19 cellular contexts compared by ENCODE assay signal in the genomic region with DNA sequence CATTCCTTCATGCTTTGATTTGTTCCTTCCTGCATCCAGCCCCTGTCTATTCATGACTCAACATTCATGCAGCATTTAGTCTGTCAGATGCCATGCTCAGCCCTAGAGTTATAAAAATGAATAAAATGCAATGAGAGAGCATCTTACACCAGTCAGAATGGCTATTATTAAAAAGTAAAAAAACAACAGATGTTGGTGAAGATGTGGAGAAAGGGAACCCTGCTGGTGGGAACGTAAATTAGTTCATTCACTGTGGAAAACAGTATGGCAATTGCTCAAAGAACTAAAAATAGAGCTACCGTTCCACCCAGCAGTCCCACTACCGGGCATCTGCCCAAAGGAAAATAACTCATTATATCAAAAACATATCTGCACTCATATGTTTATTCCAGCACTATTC.
A peak's percentile ranks its signal among the peaks of the same experiment; 100 is the strongest.
DNase-seq lines count a peak whose midpoint lies in the region; ATAC-seq and TF ChIP-seq lines count a peak whose summit lies in the region.
"Had no signal": no experiment of that assay in that cellular context is flagged by ENCODE, and none has a peak within 500 bp of the region (broad histone marks: within the 10 kb centered on the region; RNA-seq: fewer than 3 reads in every experiment).

No MANE protein-coding gene starts in this region.

- no peaks in the 10 kb centered on the region; the same call in 1 of the 2 replicates for H3K27me3 Mint-ChIP-seq in WTC11 (ENCODE audit: low read depth)
- H3K27me3 Mint-ChIP-seq: IgD-negative memory B cell had no signal

- TF ChIP-seq CTCF in PC-3 (conservative IDR thresholded peaks at IDR 0.05; ENCODE audit: low read depth, low read length) (0 out of 2 replicates have a peak, but pooled peaks have one; percentile 9), fibroblast of pulmonary artery (IDR thresholded peaks at IDR 0.05; ENCODE audit: low read length, missing control alignments) (peak; percentile 17), WTC11 (IDR thresholded peaks at IDR 0.05) (no peak)

- BruUV-seq in PC-3 (replicated peaks; lab: Mats Ljungman, UMichigan): no TSS peak

- CTCF ChIA-PET in PC-3 (lab: Charles Lee): no interaction called here
- CTCF ChIA-PET in WTC11 (lab: Charles Lee): interaction anchor here (2.0 to 2.7 kb wide), 3 partner anchors 15 to 408 kb away, joined by 6 to 19 read pairs (median 17); no protein-coding TSS in a partner anchor

- peaks cover 12% of the 10 kb centered on the region for H3K4me1 ChIP-seq in PC-3 (ENCODE audit: insufficient read depth, low read length)
- H3K4me1 ChIP-seq: tibial nerve had no signal

- H3K9me3 ChIP-seq in PC-3 (ENCODE audit: low read length): no peaks in the 10 kb centered on the region
- H3K9me3 ChIP-seq: Peyer's patch had no signal

- H3K9me3 Mint-ChIP-seq in WTC11: peaks cover 10% of the 10 kb centered on the region
- H3K9me3 Mint-ChIP-seq: IgD-negative memory B cell, T-cell had no signal

- H3K4me3 Mint-ChIP-seq in WTC11: no peak overlapping the region
- H3K4me3 Mint-ChIP-seq: naive thymus-derived CD4-positive, alpha-beta T cell; T-cell had no signal

- H3F3A ChIP-seq in PC-3 (ENCODE audit: low read length, unreplicated experiment): no peaks in the 10 kb centered on the region

- DNase-seq in ELR (ENCODE audit: low read depth) (peak; percentile 27), PC-3 (no peak), fibroblast of pulmonary artery (ENCODE audit: low read depth) (peak; percentile 51), WTC11 (ENCODE audit: low spot score) (no peak), NCI-H146 treated with DMSO at 0.1 percent for 48 hours (lab: John Stamatoyannopoulos, UW; ENCODE audit: unreplicated experiment) (no peak)
- DNase-seq: activated CD4-positive, CD25-positive, alpha-beta regulatory T cell; activated CD8-positive, alpha-beta memory T cell treated with anti-CD3 and anti-CD28 coated beads, Interleukin-2, amount 10 ng/mL, durations not matched to agents 7 days and 5 days; COR-L47; left cardiac atrium; naive thymus-derived CD4-positive, alpha-beta T cell; NCI-H1092 treated with DMSO at 0.1 percent for 48 hours; NCI-H510A treated with DMSO at 0.1 percent for 48 hours; Peyer's patch; stimulated activated CD4-positive, alpha-beta T cell treated with anti-CD3 and anti-CD28 coated beads, Interleukin-1b, Interleukin-23, amount 100 ng/mL, for 48 hours; T-cell had no signal

- no peaks in the 10 kb centered on the region for H3K27me3 ChIP-seq in PC-3 (ENCODE audit: low read length)
- H3K27me3 ChIP-seq: Peyer's patch had no signal

- intact Hi-C loops in PC-3 (cut with micrococcal nuclease): no loop called here

- no peaks in the 10 kb centered on the region for H3K9me2 ChIP-seq in PC-3 (replicated peaks; ENCODE audit: low read length)

- H3K27ac ChIP-seq in PC-3 (ENCODE audit: low read length) (no peak overlapping the region), temporal lobe (ENCODE audit: low read depth, low read length) (peak overlapping the region; percentile 69)
- H3K27ac ChIP-seq: tibial nerve had no signal

- POLR2A ChIA-PET in PC-3 (lab: Charles Lee; ENCODE audit: unreplicated experiment): no interaction called here
- POLR2A ChIA-PET in WTC11 (lab: Charles Lee): no interaction called here

- no peaks in the 10 kb centered on the region for H3K79me2 ChIP-seq in PC-3 (ENCODE audit: low read length)

- no peaks in the 10 kb centered on the region for H4K20me1 ChIP-seq in PC-3 (ENCODE audit: low read length)

- H3K27ac Mint-ChIP-seq in WTC11: no peak overlapping the region
- H3K27ac Mint-ChIP-seq: naive thymus-derived CD4-positive, alpha-beta T cell; T-cell had no signal

- H3K36me3 ChIP-seq in PC-3 (ENCODE audit: low read depth, low read length): no peaks in the 10 kb centered on the region
- H3K36me3 ChIP-seq: Peyer's patch, tibial nerve had no signal

- H3K36me3 Mint-ChIP-seq in WTC11: peaks cover 4% of the 10 kb centered on the region
- H3K36me3 Mint-ChIP-seq: activated CD8-positive, alpha-beta memory T cell treated with anti-CD3 and anti-CD28 coated beads, Interleukin-2, amount 10 ng/mL, durations not matched to agents 7 days and 5 days; IgD-negative memory B cell; naive thymus-derived CD4-positive, alpha-beta T cell; T-cell had no signal

- no peak overlapping the region for H2AFZ ChIP-seq in PC-3 (ENCODE audit: low read length)

- ATAC-seq in PC-3: no peak
- ATAC-seq in WTC11: no peak
- ATAC-seq in HG03280 (IDR thresholded peaks at IDR 0.05; ENCODE audit: unreplicated experiment): no peak
- ATAC-seq: activated CD8-positive, alpha-beta memory T cell treated with anti-CD3 and anti-CD28 coated beads, Interleukin-2, amount 10 ng/mL, durations not matched to agents 7 days and 5 days; naive thymus-derived CD4-positive, alpha-beta T cell; T-cell had no signal

- H3K9ac ChIP-seq in PC-3 (ENCODE audit: low read length): no peak overlapping the region

- no peak overlapping the region for H3K4me3 ChIP-seq in PC-3 (ENCODE audit: low read length)
- H3K4me3 ChIP-seq in fibroblast of pulmonary artery (replicated peaks; ENCODE audit: low read depth, low read length): no peak overlapping the region
- H3K4me3 ChIP-seq: Peyer's patch, tibial nerve had no signal

- H3K4me2 ChIP-seq in PC-3 (ENCODE audit: low read length): no peak overlapping the region

- peaks cover 35% of the 10 kb centered on the region for H3K4me1 Mint-ChIP-seq in WTC11

TF ChIP-seq in WTC11, 78 proteins besides CTCF, POLR2A, EP300 and RAD21:
- TF ChIP-seq TP53 (CRISPR knock-in tag; IDR thresholded peaks at IDR 0.05): no peak
TF ChIP-seq in WTC11: peak in this region for 0.

Comparison
In these comparisons a context has a peak if more than half of its experiments do, and no peak if none do; other contexts are left out.
1. DNase-seq: peak in ELR (single experiment) and fibroblast of pulmonary artery (single experiment); none in PC-3 (single experiment), WTC11 (single experiment) and NCI-H146 treated with DMSO at 0.1 percent for 48 hours (single experiment).